ENCODE assay signal across 25 cellular contexts in genomic region chr5:87139795-87140194, GRCh38.
"Had no signal": no experiment of that assay in that cellular context is flagged by ENCODE, and none has a peak within 500 bp of the region (broad histone marks: within the 10 kb centered on the region; RNA-seq: fewer than 3 reads in every experiment).

No MANE protein-coding gene starts in this region.

- H3K4me3 ChIP-seq: adrenal gland, esophagus muscularis mucosa, heart right ventricle, right lobe of liver, skin epidermis, uterus had no signal

- H3K4me1 ChIP-seq: adrenal gland, right lobe of liver, uterus had no signal

- H3K27me3 ChIP-seq: adrenal gland, esophagus muscularis mucosa, heart right ventricle, right lobe of liver, uterus had no signal

- ATAC-seq: effector memory CD8-positive, alpha-beta T cell; heart right ventricle; natural killer cell; right lobe of liver; stimulated activated effector memory CD8-positive, alpha-beta T cell treated with anti-CD3 and anti-CD28 coated beads, Interleukin-12 subunit alpha, Interleukin-12 subunit beta, amount 100 ng/mL, for 72 hours; T-helper 17 cell had no signal

- H3K27ac ChIP-seq: adrenal gland, esophagus muscularis mucosa, right lobe of liver, skin epidermis, uterus had no signal

- H3K9me3 ChIP-seq: adrenal gland, esophagus muscularis mucosa, heart right ventricle, right lobe of liver, uterus had no signal

- DNase-seq: activated CD4-positive, alpha-beta memory T cell treated with anti-CD3 and anti-CD28 coated beads for 36 hours; activated CD4-positive, alpha-beta T cell treated with anti-CD3 and anti-CD28 coated beads, Interleukin-2, amount 10 ng/mL, durations not matched to agents 24 days and 14 days; activated CD4-positive, CD25-positive, alpha-beta regulatory T cell treated with anti-CD3 and anti-CD28 coated beads, Interleukin-2, amount 50 U/mL, for 72 hours; activated CD8-positive, alpha-beta memory T cell treated with anti-CD3 and anti-CD28 coated beads, Interleukin-2, amount 50 U/mL, for 4 hours; activated effector memory CD4-positive, alpha-beta T cell treated with anti-CD3 and anti-CD28 coated beads, Interleukin-2, amount 50 U/mL, for 16 hours; activated naive CD4-positive, alpha-beta T cell treated with anti-CD3 and anti-CD28 coated beads for 36 hours; activated naive CD8-positive, alpha-beta T cell treated with anti-CD3 and anti-CD28 coated beads for 36 hours; activated T-cell treated with anti-CD3 and anti-CD28 coated beads, Interleukin-2, amount 50 U/mL, for 1 hour; adrenal gland; aorta; caudate nucleus; cortex of kidney; effector memory CD8-positive, alpha-beta T cell; foreskin melanocyte; heart right ventricle; mesenchymal stem cell; natural killer cell; right lobe of liver; stimulated activated CD4-positive, alpha-beta T cell treated with anti-CD3 and anti-CD28 coated beads, Interleukin-4, amount 100 ng/mL, for 24 hours; T-helper 17 cell; T1000; uterus had no signal

- H3K36me3 ChIP-seq: adrenal gland, esophagus muscularis mucosa, heart right ventricle, right lobe of liver, uterus had no signal
